Comparison of ENCODE assay signal across 20 cellular contexts in genomic region chr6:47042238-47042843, GRCh38. TPM values are rescaled to one million over a fixed set of nuclear protein-coding genes. Genes with fewer than 3 reads are reported as not detected.
DNase-seq lines count a peak whose midpoint lies in the region; ATAC-seq, FAIRE-seq and TF ChIP-seq lines count a peak whose summit lies in the region.
"Had no signal": no experiment of that assay in that cellular context is flagged by ENCODE, and none has a peak within 500 bp of the region (broad histone marks: within the 10 kb centered on the region; RNA-seq: fewer than 3 reads in every experiment).

Gene ADGRF1, minus strand, starts transcription at chr6:47042332. Its CDS starts 13,271 bp downstream, at chr6:47029061.

- TF ChIP-seq CTCF in PC-9 (conservative IDR thresholded peaks at IDR 0.05) (no peak), endothelial cell of umbilical vein (IDR thresholded peaks at IDR 0.05; ENCODE audit: extremely low read depth in 1 of 2, insufficient read depth in 1 of 2, low read depth in 1 of 2, low read length in 2 of 2) (no peak), left lung (IDR thresholded peaks at IDR 0.05) (no peak), thyroid gland (IDR thresholded peaks at IDR 0.05) (no peak)

- no peaks in the 10 kb centered on the region for H3K9me3 ChIP-seq in PC-9 (ENCODE audit: insufficient read depth, low read depth)
- no peaks in the 10 kb centered on the region for H3K9me3 ChIP-seq in endothelial cell of umbilical vein (replicated peaks; ENCODE audit: control insufficient read depth, insufficient read depth, low read length)
- H3K9me3 ChIP-seq in left lung, result no peaks in the 10 kb centered on the region
- no peaks in the 10 kb centered on the region for H3K9me3 ChIP-seq in thyroid gland
- H3K9me3 ChIP-seq: MG63, tibial artery had no signal

- no peak for FAIRE-seq in endothelial cell of umbilical vein (lab: Jason Lieb, UNC)
- FAIRE-seq: TTC549 had no signal

- no peaks in the 10 kb centered on the region for H3K9me1 ChIP-seq in endothelial cell of umbilical vein (replicated peaks; ENCODE audit: control insufficient read depth, extremely low read depth, insufficient read depth, low read length)

- H3K79me2 ChIP-seq in PC-9 (ENCODE audit: low read depth) (peaks cover 82% of the 10 kb centered on the region), endothelial cell of umbilical vein (ENCODE audit: control insufficient read depth, insufficient read depth, low read length) (no peaks in the 10 kb centered on the region)

- TSS peak; percentile 61 for BruUV-seq in PC-9 (replicated peaks; lab: Mats Ljungman, UMichigan)
- BruUV-seq in endothelial cell of umbilical vein (replicated peaks; lab: Mats Ljungman, UMichigan), result no TSS peak

- H3K27me3 ChIP-seq in PC-9 (ENCODE audit: insufficient read depth, low read depth), result no peaks in the 10 kb centered on the region
- no peaks in the 10 kb centered on the region for H3K27me3 ChIP-seq in endothelial cell of umbilical vein (ENCODE audit: control insufficient read depth in 2 of 2, insufficient read depth in 2 of 2, low read length in 2 of 2)
- H3K27me3 ChIP-seq in left lung, result no peaks in the 10 kb centered on the region
- H3K27me3 ChIP-seq in thyroid gland, result no peaks in the 10 kb centered on the region

- intact Hi-C loops in PC-9 (cut with micrococcal nuclease; ENCODE audit: unreplicated experiment) (loop anchor here (2.0 kb wide), 1 partner anchor 116 kb away; no protein-coding TSS in a partner anchor), endothelial cell of umbilical vein (cut with micrococcal nuclease) (no loop called here), left lung (cut with DNase I) (no loop called here), thyroid gland (cut with DNase I) (loop anchor here (10.0 kb wide), 1 partner anchor 48 kb away; no protein-coding TSS in a partner anchor), Right ventricle myocardium superior (cut with DNase I) (no loop called here)

- peaks cover 74% of the 10 kb centered on the region for H3F3A ChIP-seq in PC-9 (ENCODE audit: insufficient read depth, low read depth)

- H3K27ac ChIP-seq in PC-9 (peak within 1 kb of the TSS; percentile 98), endothelial cell of umbilical vein (ENCODE audit: insufficient read depth, low read depth, low read length) (no peak within 1 kb of the TSS), left lung (peak within 1 kb of the TSS; percentile 11 to 35), thyroid gland (peak within 1 kb of the TSS; percentile 62 to 82 (median 74))
- H3K27ac ChIP-seq: SK-N-MC, tibial artery had no signal

- H3K36me3 ChIP-seq in PC-9 (ENCODE audit: low read depth) (peaks cover 26% of the 10 kb centered on the region), endothelial cell of umbilical vein (ENCODE audit: control insufficient read depth in 2 of 2, extremely low read depth in 1 of 2, insufficient read depth in 2 of 2, low read length in 2 of 2) (no peaks in the 10 kb centered on the region), left lung (no peaks in the 10 kb centered on the region), thyroid gland (no peaks in the 10 kb centered on the region)
- H3K36me3 ChIP-seq: MG63, tibial artery had no signal

- H3K9me2 ChIP-seq in PC-9 (ENCODE audit: insufficient read depth), result no peaks in the 10 kb centered on the region

- peak within 1 kb of the TSS; percentile 97 for H3K4me2 ChIP-seq in PC-9
- no peak within 1 kb of the TSS for H3K4me2 ChIP-seq in endothelial cell of umbilical vein (ENCODE audit: insufficient read depth, low read length)

- ATAC-seq in left lung (peak; percentile 77), Right ventricle myocardium superior (ENCODE audit: poor library complexity) (no peak)

- dilution Hi-C loops in endothelial cell of umbilical vein (cut with MboI; ENCODE audit: extremely low pct_ligation_motif_present, low sequenced_read_pairs), result no loop called here

- H3K4me3 ChIP-seq in PC-9, result peak within 1 kb of the TSS; percentile 86
- no peak within 1 kb of the TSS for H3K4me3 ChIP-seq in endothelial cell of umbilical vein (replicated peaks in 1 of 3; ENCODE audit: insufficient read depth in 1 of 3, low read depth in 1 of 3, low read length in 3 of 3)
- peak within 1 kb of the TSS in 1 of 2 donors; percentile 25 for H3K4me3 ChIP-seq in left lung
- H3K4me3 ChIP-seq in thyroid gland (replicated peaks in 1 of 3), result no peak within 1 kb of the TSS
- H3K4me3 ChIP-seq: MG63, SK-N-MC, tibial artery had no signal

- peaks cover 68% of the 10 kb centered on the region for H3K4me1 ChIP-seq in PC-9 (replicated peaks; ENCODE audit: insufficient read depth)
- H3K4me1 ChIP-seq in endothelial cell of umbilical vein (ENCODE audit: control insufficient read depth, extremely low read depth, insufficient read depth, low read length), result peaks cover 39% of the 10 kb centered on the region
- H3K4me1 ChIP-seq in left lung, result peaks cover 6 to 13% of the 10 kb centered on the region in 2 donors
- H3K4me1 ChIP-seq in thyroid gland, result peaks cover 23 to 39% of the 10 kb centered on the region in 2 donors

- H3K9ac ChIP-seq in endothelial cell of umbilical vein (replicated peaks; ENCODE audit: extremely low read depth, insufficient read depth, low read length), result no peak within 1 kb of the TSS

- 30 to 39% methylated on average over 3 of the region's 3 CpGs for WGBS in thyroid gland, 2 donors

- DNase-seq in PC-9 (peak; percentile 72 to 93), endothelial cell of umbilical vein (ENCODE audit: low read depth, low spot score) (no peak), left lung (peak in 1 of 2 donors; percentile 46), thyroid gland (peak; percentile 87 to 88), AML-193 (lab: John Stamatoyannopoulos, UW) (no peak), Right ventricle myocardium superior (no peak), dedifferentiated amniotic fluid mesenchymal stem cell (ENCODE audit: extremely low spot score) (no peak)
- DNase-seq in activated CD8-positive, alpha-beta memory T cell treated with anti-CD3 and anti-CD28 coated beads for 24 hours, result no peak
- DNase-seq: activated CD4-positive, alpha-beta T cell treated with anti-CD3 and anti-CD28 coated beads, Interleukin-2, amount 50 U/mL, for 48 hours; HCEC 1CT; MG63; NCI-H1694 treated with DMSO at 0.1 percent for 48 hours; NCI-H524 treated with DMSO at 0.1 percent for 48 hours; occipital lobe; stimulated activated CD4-positive, alpha-beta T cell treated with anti-CD3 and anti-CD28 coated beads, Interleukin-4, amount 100 ng/mL, for 1 hour; tibial artery had no signal

- CTCF ChIA-PET in PC-9 (lab: Charles Lee) (interaction anchor here (1.1 to 1.2 kb wide), 2 partner anchors 116 to 193 kb away, joined by 3 to 4 read pairs; no protein-coding TSS in a partner anchor), endothelial cell of umbilical vein (lab: Charles Lee) (interaction anchor here (1.0 to 5.4 kb wide), 3 partner anchors 7 to 194 kb away, joined by 3 to 49 read pairs (median 20); no protein-coding TSS in a partner anchor)

- H4K20me1 ChIP-seq in PC-9 (ENCODE audit: insufficient read depth) (no peaks in the 10 kb centered on the region), endothelial cell of umbilical vein (replicated peaks; ENCODE audit: control insufficient read depth, extremely low read depth, insufficient read depth, low read length) (no peaks in the 10 kb centered on the region)

- H2AFZ ChIP-seq in PC-9, result no peak within 1 kb of the TSS
- H2AFZ ChIP-seq in endothelial cell of umbilical vein (ENCODE audit: low read depth, low read length), result peak within 1 kb of the TSS; percentile 8

- POLR2A ChIA-PET in PC-9 (lab: Charles Lee; ENCODE audit: unreplicated experiment) (interaction anchor here (0.5 to 1.2 kb wide), 14 partner anchors 8 to 657 kb away, joined by 3 to 7 read pairs (median 4); partner anchors contain the start of genes CD2AP and TNFRSF21), endothelial cell of umbilical vein (lab: Charles Lee) (interaction anchor here (0.6 kb wide), 1 partner anchor 1807 kb away, joined by 4 read pairs; no protein-coding TSS in a partner anchor)

- no peak for TF ChIP-seq POLR2A in endothelial cell of umbilical vein (IDR thresholded peaks at IDR 0.05; ENCODE audit: low read depth, low read length)
- TF ChIP-seq POLR2A in thyroid gland (IDR thresholded peaks at IDR 0.05), result peak in 1 of 2 donors; percentile 38

TF ChIP-seq in endothelial cell of umbilical vein, 7 proteins besides CTCF, POLR2A, EP300 and RAD21:
- TF ChIP-seq FOS (IDR thresholded peaks at IDR 0.05; ENCODE audit: borderline replicate concordance, insufficient read depth, low read length) (no peak), POLR2AphosphoS5 (IDR thresholded peaks at IDR 0.05; ENCODE audit: insufficient read depth, low read depth, low read length) (no peak), MAX (IDR thresholded peaks at IDR 0.05; ENCODE audit: insufficient read depth, insufficient read length) (no peak), JUN (IDR thresholded peaks at IDR 0.05; ENCODE audit: borderline replicate concordance, insufficient read depth, insufficient read length, low read depth) (no peak), GATA2 (IDR thresholded peaks at IDR 0.05; ENCODE audit: insufficient read depth, insufficient read length, low read depth, low read length) (no peak), MYC (IDR thresholded peaks at IDR 0.05; ENCODE audit: low read depth, low read length) (no peak), EZH2 (IDR thresholded peaks at IDR 0.05; ENCODE audit: borderline replicate concordance, low read depth, low read length, severe bottlenecking) (no peak)

RNA-seq across cellular contexts. Expression of gene ADGRF1, which starts in this region (rescaled TPM):
- 112 and 162 TPM in 2 replicates for total RNA-seq in PC-9 (2021)
- not detected in 2 replicates for total RNA-seq in endothelial cell of umbilical vein
- not detected in 2 replicates for polyA plus RNA-seq in endothelial cell of umbilical vein
- polyA plus RNA-seq in endothelial cell of umbilical vein (2011; cell fraction: cytosol; rRNA removed), result not detected in 2 replicates
- polyA plus RNA-seq in endothelial cell of umbilical vein (2011; cell fraction: nucleus; rRNA removed), result not detected in 2 replicates
- not detected in 2 replicates for polyA plus RNA-seq in endothelial cell of umbilical vein (2012)
- not detected in 2 replicates for polyA minus RNA-seq in endothelial cell of umbilical vein
- not detected for polyA minus RNA-seq in endothelial cell of umbilical vein (2011; cell fraction: cytosol; rRNA and poly(A)+ RNA removed)
- polyA minus RNA-seq in endothelial cell of umbilical vein (2011; cell fraction: nucleus; rRNA and poly(A)+ RNA removed), result not detected in 2 replicates
- 10 to 100 TPM; 29.6 to 30.0 TPM for total RNA-seq in left lung
- 10 to 100 TPM; 15.1 to 36.2 (median 19.3) TPM for total RNA-seq in thyroid gland
- not detected for total RNA-seq in Right ventricle myocardium superior
- total RNA-seq: occipital lobe, OCI-LY7 had no signal
- polyA plus RNA-seq: BJ had no signal

Comparison
In these comparisons a context has a peak if more than half of its experiments do, and no peak if none do; other contexts are left out.
1. RNA of gene ADGRF1 (total RNA-seq): 112 to 162 TPM in PC-9, 29.6 to 30.0 TPM in left lung and 15.1 to 36.2 TPM in thyroid gland; not detected in endothelial cell of umbilical vein and not detected in Right ventricle myocardium superior (single experiment); every median in the first group is over 10 times any median in the second.
2. DNase-seq: peak in PC-9 (2 of 2) and thyroid gland (2 of 2); none in endothelial cell of umbilical vein (single experiment), activated CD8-positive, alpha-beta memory T cell treated with anti-CD3 and anti-CD28 coated beads for 24 hours (single experiment), AML-193 (0 of 2), Right ventricle myocardium superior (single experiment) and dedifferentiated amniotic fluid mesenchymal stem cell (single experiment).
3. intact Hi-C loops: an anchor here in PC-9 (2.0 kb wide) and thyroid gland (10.0 kb wide); none called in endothelial cell of umbilical vein, left lung and Right ventricle myocardium superior.